ENCODE assay signal across 11 cellular contexts in the genomic region with DNA sequence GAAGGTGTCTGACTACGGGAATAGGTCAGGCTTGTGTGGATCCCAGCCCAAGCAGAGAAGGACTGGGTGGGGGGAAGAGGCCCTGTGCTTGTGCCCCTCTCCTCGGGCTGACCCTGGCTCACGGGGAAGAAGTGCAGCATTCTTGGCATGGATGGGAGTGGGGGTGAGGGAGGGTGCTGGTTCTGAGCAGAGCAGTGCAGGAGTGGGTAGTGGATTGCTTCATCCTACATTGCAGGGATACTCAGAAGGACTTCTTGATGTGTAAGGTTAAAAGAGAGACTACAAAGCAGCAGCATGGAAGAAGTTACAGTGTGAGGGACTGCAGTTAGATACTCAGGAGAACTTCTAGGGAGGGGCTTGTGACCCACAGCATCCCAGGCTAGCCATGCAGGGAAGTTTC. TPM values are rescaled to one million over a fixed set of nuclear protein-coding genes. Genes with fewer than 3 reads are reported as not detected.
DNase-seq lines count a peak whose midpoint lies in the region; ATAC-seq and TF ChIP-seq lines count a peak whose summit lies in the region.
"Had no signal": no experiment of that assay in that cellular context is flagged by ENCODE, and none has a peak within 500 bp of the region (broad histone marks: within the 10 kb centered on the region; RNA-seq: fewer than 3 reads in every experiment).

No MANE protein-coding gene starts in this region.

- H3K36me3 Mint-ChIP-seq in CD4-positive, alpha-beta memory T cell: no peaks in the 10 kb centered on the region

- intact Hi-C loops in CD4-positive, alpha-beta memory T cell (cut with micrococcal nuclease): no loop called here
- intact Hi-C loops in left ventricle myocardium inferior (cut with micrococcal nuclease): no loop called here

- peaks cover 4 to 6% (median 6%) of the 10 kb centered on the region in 4 donors for H3K4me1 Mint-ChIP-seq in CD4-positive, alpha-beta memory T cell

- H3K27ac Mint-ChIP-seq in CD4-positive, alpha-beta memory T cell: peak overlapping the region in 3 of 7 donors; percentile 8 to 44 (median 10)

- H3K9ac ChIP-seq in adipocyte (ENCODE audit: low read length) (peak overlapping the region; percentile 87), skeletal muscle tissue (ENCODE audit: low read depth in 1 of 3, low read length in 3 of 3) (peak overlapping the region in 2 of 3 donors; percentile 42 to 87)
- H3K9ac ChIP-seq: KMS-11 had no signal

- H3K9me3 Mint-ChIP-seq in CD4-positive, alpha-beta memory T cell: no peaks in the 10 kb centered on the region

- no peak for ATAC-seq in HG03139 (IDR thresholded peaks at IDR 0.05; ENCODE audit: unreplicated experiment)
- no peak for ATAC-seq in GM18867 (IDR thresholded peaks at IDR 0.05; ENCODE audit: unreplicated experiment)
- ATAC-seq in GM21737 (IDR thresholded peaks at IDR 0.05; ENCODE audit: unreplicated experiment): no peak

- H3K4me3 ChIP-seq in CD4-positive, alpha-beta memory T cell (ENCODE audit: low read length in 2 of 2): no peak overlapping the region
- H3K4me3 ChIP-seq in adipocyte (ENCODE audit: low read length): peak overlapping the region; percentile 86
- peak overlapping the region; percentile 89 for H3K4me3 ChIP-seq in left ventricle myocardium inferior
- peak overlapping the region in 2 of 3 donors; percentile 36 to 81 for H3K4me3 ChIP-seq in skeletal muscle tissue (ENCODE audit: low read length in 3 of 3)

- POLR2A ChIA-PET in CD4-positive, alpha-beta memory T cell (lab: Charles Lee; ENCODE audit: partially characterized antibody): no interaction called here

- DNase-seq in CD4-positive, alpha-beta memory T cell: no peak
- DNase-seq in adipocyte (ENCODE audit: low read depth): peak; percentile 81
- DNase-seq in left ventricle myocardium inferior: no peak
- no peak for DNase-seq in ACHN
- DNase-seq: activated T-cell treated with anti-CD3 and anti-CD28 coated beads, Interleukin-2, amount 50 U/mL, for 48 hours; NCI-H524 had no signal

- CTCF ChIA-PET in CD4-positive, alpha-beta memory T cell (lab: Charles Lee; ENCODE audit: partially characterized antibody): no interaction called here

- in situ Hi-C loops in ACHN (cut with HindIII; ENCODE audit: low pct_ligation_motif_present, low pct_unique_long_range_greater_than_20kb, low sequenced_read_pairs): no loop called here

- no peaks in the 10 kb centered on the region for H3K27me3 ChIP-seq in CD4-positive, alpha-beta memory T cell (ENCODE audit: insufficient read depth, low read length)
- H3K27me3 ChIP-seq in adipocyte (replicated peaks; ENCODE audit: control insufficient read depth, insufficient read depth, low read length) (no peaks in the 10 kb centered on the region), left ventricle myocardium inferior (ENCODE audit: low read depth) (no peaks in the 10 kb centered on the region), skeletal muscle tissue (ENCODE audit: control insufficient read depth in 3 of 3, insufficient read depth in 3 of 3, low read length in 3 of 3) (no peaks in the 10 kb centered on the region)

- peaks cover 5 to 7% of the 10 kb centered on the region in 2 donors for H3K27me3 Mint-ChIP-seq in CD4-positive, alpha-beta memory T cell

- no peaks in the 10 kb centered on the region for H3K36me3 ChIP-seq in CD4-positive, alpha-beta memory T cell (ENCODE audit: insufficient read depth, low read length)
- no peaks in the 10 kb centered on the region for H3K36me3 ChIP-seq in adipocyte (ENCODE audit: control insufficient read depth, insufficient read depth, low read length, severe bottlenecking)
- no peaks in the 10 kb centered on the region for H3K36me3 ChIP-seq in left ventricle myocardium inferior
- no peaks in the 10 kb centered on the region for H3K36me3 ChIP-seq in skeletal muscle tissue (ENCODE audit: control insufficient read depth in 3 of 3, insufficient read depth in 3 of 3, low read length in 3 of 3)

- no peak for TF ChIP-seq CTCF in left ventricle myocardium inferior (IDR thresholded peaks at IDR 0.05; ENCODE audit: borderline replicate concordance)

- H3K4me1 ChIP-seq in CD4-positive, alpha-beta memory T cell (ENCODE audit: insufficient read depth, low read length): peaks cover 10% of the 10 kb centered on the region
- peaks cover 29% of the 10 kb centered on the region for H3K4me1 ChIP-seq in adipocyte (ENCODE audit: control insufficient read depth, insufficient read depth, low read length)
- peaks cover 95% of the 10 kb centered on the region for H3K4me1 ChIP-seq in left ventricle myocardium inferior
- H3K4me1 ChIP-seq in skeletal muscle tissue (ENCODE audit: control insufficient read depth in 3 of 3, insufficient read depth in 3 of 3, low read length in 3 of 3): peaks cover 34 to 58% (median 56%) of the 10 kb centered on the region in 3 donors

- no peaks in the 10 kb centered on the region for H3K9me3 ChIP-seq in CD4-positive, alpha-beta memory T cell (ENCODE audit: control insufficient read depth in 1 of 2, low read length in 2 of 2)
- H3K9me3 ChIP-seq in adipocyte (ENCODE audit: control insufficient read depth, low read length): no peaks in the 10 kb centered on the region
- H3K9me3 ChIP-seq in left ventricle myocardium inferior (replicated peaks): no peaks in the 10 kb centered on the region
- H3K9me3 ChIP-seq in skeletal muscle tissue (ENCODE audit: control insufficient read depth in 3 of 3, low read length in 3 of 3): no peaks in the 10 kb centered on the region

- H3K27ac ChIP-seq in CD4-positive, alpha-beta memory T cell (ENCODE audit: low read depth, low read length): no peak overlapping the region
- H3K27ac ChIP-seq in left ventricle myocardium inferior (replicated peaks) (peak overlapping the region; percentile 94), skeletal muscle tissue (ENCODE audit: low read depth, low read length) (peak overlapping the region; percentile 88)
- H3K27ac ChIP-seq: KMS-11 had no signal

- H3K4me3 Mint-ChIP-seq in CD4-positive, alpha-beta memory T cell: peak overlapping the region in 5 of 8 donors; percentile 49 to 77 (median 62)

RNA-seq across cellular contexts. Expression of a gene that starts 2.1 kb away (rescaled TPM):
- not detected for total RNA-seq in CD4-positive, alpha-beta memory T cell
- polyA plus RNA-seq in CD4-positive, alpha-beta memory T cell: under 1 TPM; 0.04 to 0.23 TPM
- 60.8 TPM for total RNA-seq in left ventricle myocardium inferior
- 25.6 TPM for total RNA-seq in skeletal muscle tissue

Comparison
In these comparisons a context has a peak if more than half of its experiments do, and no peak if none do; other contexts are left out.
1. H3K4me3 ChIP-seq: peak in adipocyte (single experiment), left ventricle myocardium inferior (single experiment) and skeletal muscle tissue (2 of 3); none in CD4-positive, alpha-beta memory T cell (0 of 2).
2. RNA of a gene that starts 2.1 kb away (total RNA-seq): 60.8 TPM in left ventricle myocardium inferior (single experiment) and 25.6 TPM in skeletal muscle tissue (single experiment); not detected in CD4-positive, alpha-beta memory T cell; every median in the first group is over 10 times any median in the second.